In the genomic region with DNA sequence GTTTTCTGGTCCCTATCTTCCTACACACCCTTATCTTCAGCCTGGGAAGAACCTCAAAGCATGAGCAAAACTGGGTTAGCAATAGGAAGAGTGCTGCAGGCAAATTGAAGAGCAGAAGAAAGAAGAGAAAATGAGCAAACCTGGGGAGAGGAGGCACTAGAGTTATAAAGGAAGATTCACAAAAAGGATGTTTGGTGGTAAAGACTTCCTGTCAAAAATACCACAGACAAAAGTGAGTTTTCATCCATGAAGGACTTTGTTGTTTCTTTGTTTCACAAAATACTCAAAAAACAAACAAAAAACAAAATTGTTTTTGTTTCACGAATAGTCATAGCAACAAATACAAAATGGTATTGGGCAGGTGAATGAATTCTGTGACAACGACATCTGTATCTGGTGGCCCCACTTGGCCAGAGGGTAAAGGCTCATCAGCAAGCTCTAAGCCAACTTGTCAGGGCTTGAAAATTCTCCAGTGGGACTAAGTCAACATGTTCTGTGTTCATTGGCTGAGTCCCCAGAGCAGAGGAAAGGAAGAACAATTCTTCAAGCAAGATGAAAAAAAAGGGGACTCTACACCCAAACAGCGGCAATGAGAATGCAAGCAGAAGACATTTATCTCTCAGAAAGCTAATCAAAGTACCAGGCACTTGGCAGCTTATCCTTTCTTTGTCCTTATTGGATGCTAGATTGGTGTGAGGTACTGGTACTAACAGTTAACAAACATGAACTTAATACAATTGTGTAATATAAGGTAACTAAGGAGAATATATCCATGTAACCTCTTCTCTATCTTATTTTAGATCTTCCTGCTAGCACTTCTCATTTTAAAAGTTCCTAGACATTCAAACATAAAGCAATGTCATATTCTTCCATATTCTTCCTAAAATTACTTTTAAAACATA, we compare ENCODE assay signal across 14 cellular contexts. TPM values are rescaled to one million over a fixed set of nuclear protein-coding genes. Genes with fewer than 3 reads are reported as not detected.
DNase-seq lines count a peak whose midpoint lies in the region; ATAC-seq and TF ChIP-seq lines count a peak whose summit lies in the region.
"Had no signal": no experiment of that assay in that cellular context is flagged by ENCODE, and none has a peak within 500 bp of the region (broad histone marks: within the 10 kb centered on the region; RNA-seq: fewer than 3 reads in every experiment).

No MANE protein-coding gene starts in this region.

- no peak for ATAC-seq in HG02885 (IDR thresholded peaks at IDR 0.05; ENCODE audit: poor library complexity, unreplicated experiment)
- ATAC-seq in HG03095 (IDR thresholded peaks at IDR 0.05; ENCODE audit: unreplicated experiment): no peak
- ATAC-seq: activated T-cell treated with anti-CD3 and anti-CD28 coated beads, Interleukin-2, amount 50 U/mL, for 4 hours had no signal

- intact Hi-C loops in CD14-positive monocyte (cut with micrococcal nuclease): no loop called here
- intact Hi-C loops in head of caudate nucleus (cut with DNase I): no loop called here

- peak overlapping the region; percentile 31 for H3K27ac ChIP-seq in muscle layer of duodenum (ENCODE audit: low read length)
- H3K27ac ChIP-seq: vagina had no signal

- H3K27ac Mint-ChIP-seq in CD14-positive monocyte: peak overlapping the region; percentile 95 to 98 (median 97)

- in situ Hi-C loops in astrocyte of the spinal cord (cut with HindIII; ENCODE audit: low sequenced_read_pairs): no loop called here

- no peaks in the 10 kb centered on the region for H3K9me3 ChIP-seq in muscle layer of duodenum (ENCODE audit: control insufficient read depth in 1 of 2, low read length in 2 of 2)
- H3K9me3 ChIP-seq: SK-N-SH, vagina had no signal

- DNase-seq in CD14-positive monocyte (ENCODE audit: low spot score): no peak
- peak; percentile 57 for DNase-seq in KG1 (lab: John Stamatoyannopoulos, UW)
- DNase-seq in astrocyte of the spinal cord (ENCODE audit: low read depth, low spot score): peak; percentile 69
- no peak for DNase-seq in head of caudate nucleus
- DNase-seq in central memory CD4-positive, alpha-beta T cell: no peak
- DNase-seq: activated T-cell treated with anti-CD3 and anti-CD28 coated beads, Interleukin-2, amount 50 U/mL, for 4 hours; erythroblast; midbrain; SK-N-SH; stimulated activated CD4-positive, alpha-beta T cell treated with anti-CD3 and anti-CD28 coated beads, Interleukin-2, amount 100 ng/mL, for 24 hours had no signal

- peak overlapping the region; percentile 75 to 93 for H3K4me3 Mint-ChIP-seq in CD14-positive monocyte
- H3K4me3 Mint-ChIP-seq: activated T-cell treated with anti-CD3 and anti-CD28 coated beads, Interleukin-2, amount 50 U/mL, for 4 hours had no signal

- peaks cover 2 to 14% of the 10 kb centered on the region in 2 donors for H3K36me3 Mint-ChIP-seq in CD14-positive monocyte

- peaks cover 6% of the 10 kb centered on the region in 2 donors for H3K4me1 ChIP-seq in muscle layer of duodenum (ENCODE audit: control insufficient read depth in 1 of 2, insufficient read depth in 2 of 2, low read length in 2 of 2)
- H3K4me1 ChIP-seq: vagina had no signal

- H3K36me3 ChIP-seq in muscle layer of duodenum (ENCODE audit: control insufficient read depth in 1 of 2, insufficient read depth in 2 of 2, low read length in 2 of 2): no peaks in the 10 kb centered on the region
- H3K36me3 ChIP-seq: vagina had no signal

- peaks cover 0 to 2% (median 0%) of the 10 kb centered on the region in 7 donors for H3K9me3 Mint-ChIP-seq in CD14-positive monocyte
- H3K9me3 Mint-ChIP-seq: activated T-cell treated with anti-CD3 and anti-CD28 coated beads, Interleukin-2, amount 50 U/mL, for 4 hours had no signal

- no peaks in the 10 kb centered on the region for H3K27me3 ChIP-seq in muscle layer of duodenum (ENCODE audit: low read depth, low read length)
- H3K27me3 ChIP-seq: vagina had no signal

- peaks cover 94% of the 10 kb centered on the region for H3K4me1 Mint-ChIP-seq in CD14-positive monocyte

- no peak overlapping the region for H3K4me3 ChIP-seq in astrocyte of the spinal cord (ENCODE audit: low read depth, low read length)
- H3K4me3 ChIP-seq in muscle layer of duodenum (ENCODE audit: low read depth in 1 of 2, low read length in 2 of 2): no peak overlapping the region
- H3K4me3 ChIP-seq: vagina had no signal

- TF ChIP-seq CTCF in CD14-positive monocyte (IDR thresholded peaks at IDR 0.05) (no peak), astrocyte of the spinal cord (IDR thresholded peaks at IDR 0.05; ENCODE audit: low read depth, low read length) (no peak)

- H3K27me3 Mint-ChIP-seq in CD14-positive monocyte (ENCODE audit: low read depth in 3 of 3): peaks cover 0 to 4% (median 0%) of the 10 kb centered on the region in 3 donors

RNA-seq across cellular contexts. Expression of a gene that starts 9.7 kb away (rescaled TPM):
- 1 to 10 TPM; 6.1 to 6.8 TPM for polyA plus RNA-seq in CD14-positive monocyte

Comparison
In these comparisons a context has a peak if more than half of its experiments do, and no peak if none do; other contexts are left out.
1. DNase-seq: peak in KG1 (single experiment) and astrocyte of the spinal cord (single experiment); none in CD14-positive monocyte (single experiment), head of caudate nucleus (0 of 42) and central memory CD4-positive, alpha-beta T cell (single experiment).